In genomic region chr3:69325151-69325550, GRCh38 we compare ENCODE assay signal across 22 cellular contexts.
DNase-seq lines count a peak whose midpoint lies in the region; ATAC-seq and TF ChIP-seq lines count a peak whose summit lies in the region.
"Had no signal": no experiment of that assay in that cellular context is flagged by ENCODE, and none has a peak within 500 bp of the region (broad histone marks: within the 10 kb centered on the region; RNA-seq: fewer than 3 reads in every experiment).

No MANE protein-coding gene starts in this region.

- peaks cover 45% of the 10 kb centered on the region for H3K4me1 Mint-ChIP-seq in T-helper 1 cell treated with Interleukin-12 subunit alpha and Interleukin-12 subunit beta and Interleukin-4 antibody, amounts not matched to agents 30 μg/mL and 1 μg/mL, for 36 hours (ENCODE audit: low read depth)
- H3K4me1 Mint-ChIP-seq in stimulated activated memory B cell treated with anti-CD40 and anti-IgM and Interleukin-4, amounts not matched to agents 10 μg/mL and 1 μg/mL and 100 μg/mL, for 72 hours, result peaks cover 44% of the 10 kb centered on the region

- H3K4me2 ChIP-seq in DND-41 (ENCODE audit: insufficient read depth, low read length), result peak overlapping the region; percentile 20; the same call in 1 of the 2 replicates
- H3K4me2 ChIP-seq: hepatocyte had no signal

- H3K4me3 ChIP-seq in DND-41 (ENCODE audit: low read depth in 1 of 2, low read length in 2 of 2), result no peak overlapping the region
- H3K4me3 ChIP-seq: esophagus squamous epithelium, GM12878, hepatocyte, pancreas, upper lobe of left lung had no signal

- H3K36me3 ChIP-seq in DND-41 (ENCODE audit: insufficient read depth, low read length), result 0 out of 2 replicates have a peak, but pooled peaks cover 5% of the 10 kb centered on the region
- H3K36me3 ChIP-seq: esophagus squamous epithelium, pancreas, upper lobe of left lung had no signal

- peaks cover 74% of the 10 kb centered on the region for H3K79me2 ChIP-seq in DND-41 (ENCODE audit: insufficient read depth, low read length)
- H3K79me2 ChIP-seq: hepatocyte had no signal

- POLR2A ChIA-PET in HEK293T (lab: Yijun Ruan, JAX), result no interaction called here

- TF ChIP-seq CTCF in DND-41 (IDR thresholded peaks at IDR 0.05; ENCODE audit: borderline replicate concordance, extremely low read depth, low read length, poor library complexity, severe bottlenecking), result no peak
- TF ChIP-seq CTCF in omental fat pad (IDR thresholded peaks at IDR 0.05), result no peak

- H3K9me3 Mint-ChIP-seq in T-helper 1 cell treated with Interleukin-12 subunit alpha and Interleukin-12 subunit beta and Interleukin-4 antibody, amounts not matched to agents 30 μg/mL and 1 μg/mL, for 36 hours, result no peaks in the 10 kb centered on the region
- H3K9me3 Mint-ChIP-seq in stimulated activated memory B cell treated with anti-CD40 and anti-IgM and Interleukin-4, amounts not matched to agents 10 μg/mL and 1 μg/mL and 100 μg/mL, for 72 hours, result no peaks in the 10 kb centered on the region
- H3K9me3 Mint-ChIP-seq: endodermal cell; natural killer cell treated with Interleukin-12 subunit alpha and Interleukin-12 subunit beta and Interleukin-15 and Interleukin-18, amount 100 ng/mL, for 72 hours had no signal

- H3K27me3 Mint-ChIP-seq in T-helper 1 cell treated with Interleukin-12 subunit alpha and Interleukin-12 subunit beta and Interleukin-4 antibody, amounts not matched to agents 30 μg/mL and 1 μg/mL, for 36 hours (ENCODE audit: low read depth), result no peaks in the 10 kb centered on the region
- no peaks in the 10 kb centered on the region for H3K27me3 Mint-ChIP-seq in stimulated activated memory B cell treated with anti-CD40 and anti-IgM and Interleukin-4, amounts not matched to agents 10 μg/mL and 1 μg/mL and 100 μg/mL, for 72 hours
- H3K27me3 Mint-ChIP-seq: natural killer cell treated with Interleukin-12 subunit alpha and Interleukin-12 subunit beta and Interleukin-15 and Interleukin-18, amount 100 ng/mL, for 72 hours had no signal

- H3K27ac ChIP-seq in DND-41 (ENCODE audit: low read length), result peak overlapping the region; percentile 93
- H3K27ac ChIP-seq in cingulate gyrus (ENCODE audit: low read depth, low read length), result peak overlapping the region; percentile 84
- H3K27ac ChIP-seq: esophagus squamous epithelium, hepatocyte, pancreas had no signal

- H3K4me1 ChIP-seq in DND-41 (ENCODE audit: insufficient read depth, low read length), result peaks cover 58% of the 10 kb centered on the region
- H3K4me1 ChIP-seq: pancreas had no signal

- CTCF ChIA-PET in HEK293T (lab: Yijun Ruan, JAX), result interaction anchor here (0.5 kb wide), 1 partner anchor 9 kb away, joined by 4 read pairs; no protein-coding TSS in a partner anchor

- no peaks in the 10 kb centered on the region for H3K27me3 ChIP-seq in DND-41 (ENCODE audit: insufficient read depth, low read length, poor library complexity)
- H3K27me3 ChIP-seq: esophagus squamous epithelium, hepatocyte, pancreas, upper lobe of left lung had no signal

- H2AFZ ChIP-seq in DND-41 (ENCODE audit: low read depth, low read length), result no peak overlapping the region
- H2AFZ ChIP-seq: hepatocyte had no signal

- H3K4me3 Mint-ChIP-seq in T-helper 1 cell treated with Interleukin-12 subunit alpha and Interleukin-12 subunit beta and Interleukin-4 antibody, amounts not matched to agents 30 μg/mL and 1 μg/mL, for 36 hours, result no peak overlapping the region
- H3K4me3 Mint-ChIP-seq in stimulated activated memory B cell treated with anti-CD40 and anti-IgM and Interleukin-4, amounts not matched to agents 10 μg/mL and 1 μg/mL and 100 μg/mL, for 72 hours, result no peak overlapping the region
- H3K4me3 Mint-ChIP-seq: endodermal cell; natural killer cell treated with Interleukin-12 subunit alpha and Interleukin-12 subunit beta and Interleukin-15 and Interleukin-18, amount 100 ng/mL, for 72 hours had no signal

- DNase-seq in T-helper 1 cell (no peak), DND-41 (no peak), HEK293T (ENCODE audit: extremely low spot score) (no peak), omental fat pad (ENCODE audit: low spot score) (no peak), NCI-H2171 (lab: John Stamatoyannopoulos, UW) (no peak)
- DNase-seq: activated CD4-positive, alpha-beta T cell treated with anti-CD3 and anti-CD28 coated beads for 4 hours; endodermal cell; esophagus squamous epithelium; left ventricle myocardium superior; NCI-H1436 treated with DMSO at 0.1 percent for 48 hours; NK-92 treated with Interleukin-12 subunit alpha and Interleukin-12 subunit beta, amount 100 ng/mL, for 24 hours; pancreas; right cardiac atrium; stimulated activated CD4-positive, alpha-beta T cell treated with anti-CD3 and anti-CD28 coated beads, Interleukin-4, amount 100 ng/mL, for 1 hour; stimulated activated naive CD8-positive, alpha-beta T cell treated with anti-CD3 and anti-CD28 coated beads, Interleukin-15, Interleukin-2, amounts not matched to agents 100 U/mL and 50 U/mL, for 24 hours had no signal

- H3K36me3 Mint-ChIP-seq in T-helper 1 cell treated with Interleukin-12 subunit alpha and Interleukin-12 subunit beta and Interleukin-4 antibody, amounts not matched to agents 30 μg/mL and 1 μg/mL, for 36 hours (ENCODE audit: low read depth), result peaks cover 4% of the 10 kb centered on the region
- H3K36me3 Mint-ChIP-seq in stimulated activated memory B cell treated with anti-CD40 and anti-IgM and Interleukin-4, amounts not matched to agents 10 μg/mL and 1 μg/mL and 100 μg/mL, for 72 hours, result no peaks in the 10 kb centered on the region
- H3K36me3 Mint-ChIP-seq: natural killer cell treated with Interleukin-12 subunit alpha and Interleukin-12 subunit beta and Interleukin-15 and Interleukin-18, amount 100 ng/mL, for 72 hours had no signal

- H3K9ac ChIP-seq in DND-41 (ENCODE audit: low read depth, low read length), result peak overlapping the region; percentile 63; the same call in 1 of the 2 replicates

- peak overlapping the region; percentile 28 for H3K27ac Mint-ChIP-seq in T-helper 1 cell treated with Interleukin-12 subunit alpha and Interleukin-12 subunit beta and Interleukin-4 antibody, amounts not matched to agents 30 μg/mL and 1 μg/mL, for 36 hours
- peak overlapping the region; percentile 67 for H3K27ac Mint-ChIP-seq in stimulated activated memory B cell treated with anti-CD40 and anti-IgM and Interleukin-4, amounts not matched to agents 10 μg/mL and 1 μg/mL and 100 μg/mL, for 72 hours
- H3K27ac Mint-ChIP-seq: endodermal cell had no signal

- H4K20me1 ChIP-seq in DND-41 (ENCODE audit: insufficient read depth, low read length), result no peaks in the 10 kb centered on the region

- no peak for ATAC-seq in DND-41 (ENCODE audit: insufficient read depth, low read depth)
- ATAC-seq in stimulated activated memory B cell treated with anti-CD40 and anti-IgM and Interleukin-4, amounts not matched to agents 10 μg/mL and 1 μg/mL and 100 μg/mL, for 72 hours, result no peak
- ATAC-seq in omental fat pad (ENCODE audit: low FRiP score), result no peak
- ATAC-seq: natural killer cell treated with Interleukin-12 subunit alpha and Interleukin-12 subunit beta and Interleukin-15 and Interleukin-18, amount 100 ng/mL, for 72 hours; right cardiac atrium had no signal

- H3K9me3 ChIP-seq in DND-41 (ENCODE audit: insufficient read depth, low read length, severe bottlenecking), result no peaks in the 10 kb centered on the region
- H3K9me3 ChIP-seq: esophagus squamous epithelium, pancreas, upper lobe of left lung had no signal

TF ChIP-seq in HEK293T, 16 proteins besides CTCF, POLR2A, EP300 and RAD21:
- TF ChIP-seq FOXK2 (IDR thresholded peaks at IDR 0.05), result no peak
- TF ChIP-seq FOXA1 (IDR thresholded peaks at IDR 0.05), result no peak
- no peak for TF ChIP-seq TARDBP (IDR thresholded peaks at IDR 0.05)
- no peak for TF ChIP-seq ZNF384 (IDR thresholded peaks at IDR 0.05)
- no peak for TF ChIP-seq L3MBTL2 (conservative IDR thresholded peaks at IDR 0.05)
- TF ChIP-seq PKNOX1 (IDR thresholded peaks at IDR 0.05), result no peak
- no peak for TF ChIP-seq HDGF (IDR thresholded peaks at IDR 0.05; ENCODE audit: borderline replicate concordance)
- no peak for TF ChIP-seq LEF1 (IDR thresholded peaks at IDR 0.05; ENCODE audit: borderline replicate concordance)
- TF ChIP-seq FOXM1 (IDR thresholded peaks at IDR 0.05; ENCODE audit: borderline replicate concordance), result no peak
- no peak for TF ChIP-seq ARNT (IDR thresholded peaks at IDR 0.05)
- TF ChIP-seq BHLHE40 (IDR thresholded peaks at IDR 0.05; ENCODE audit: borderline replicate concordance), result no peak
- no peak for TF ChIP-seq SP1 (IDR thresholded peaks at IDR 0.05)
- no peak for TF ChIP-seq NFRKB (IDR thresholded peaks at IDR 0.05)
- TF ChIP-seq SUZ12 (IDR thresholded peaks at IDR 0.05), result no peak
